ENCODE assay signal across 20 cellular contexts in the genomic region with DNA sequence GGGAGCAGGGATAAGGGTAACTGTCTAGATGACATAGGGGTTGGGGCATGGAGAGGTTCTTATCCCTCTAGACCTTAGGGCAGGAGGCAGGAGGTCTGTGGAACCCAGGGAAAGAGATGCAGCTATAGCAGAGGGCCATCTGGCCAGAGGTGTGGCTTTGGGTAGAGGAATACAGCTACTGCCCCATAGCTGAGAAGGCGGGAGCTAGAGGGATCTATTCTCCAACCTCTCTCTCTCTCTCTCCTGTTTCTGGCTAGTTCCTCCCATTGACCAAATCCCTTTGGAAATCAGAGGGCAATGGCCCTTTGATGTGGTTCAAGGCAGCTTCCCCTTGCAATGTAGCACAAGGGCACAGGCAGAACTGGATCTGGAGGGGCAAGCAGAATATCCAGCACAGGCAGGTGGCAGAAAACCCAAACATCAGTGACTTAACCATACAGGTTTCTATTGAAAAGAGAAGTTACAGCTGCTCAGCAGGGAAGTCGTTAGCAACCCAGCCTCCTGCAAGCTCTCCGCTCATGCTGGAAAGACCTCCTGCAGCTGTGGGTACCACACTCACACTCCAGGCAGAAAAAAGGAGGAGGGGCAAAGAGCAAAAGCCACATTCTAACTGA. TPM values are rescaled to one million over a fixed set of nuclear protein-coding genes. Genes with fewer than 3 reads are reported as not detected.
A peak's percentile ranks its signal among the peaks of the same experiment; 100 is the strongest.
DNase-seq lines count a peak whose midpoint lies in the region; ATAC-seq and TF ChIP-seq lines count a peak whose summit lies in the region.
"Had no signal": no experiment of that assay in that cellular context is flagged by ENCODE, and none has a peak within 500 bp of the region (broad histone marks: within the 10 kb centered on the region; RNA-seq: fewer than 3 reads in every experiment).

No MANE protein-coding gene starts in this region.

- H3K36me3 ChIP-seq in BE2C (no peaks in the 10 kb centered on the region), body of pancreas (replicated peaks in 1 of 2; ENCODE audit: insufficient read depth in 1 of 2, low read depth in 2 of 2) (no peaks in the 10 kb centered on the region)
- H3K36me3 ChIP-seq: right lobe of liver, SJSA1, vagina had no signal

- TF ChIP-seq POLR2A in body of pancreas (IDR thresholded peaks at IDR 0.05): no peak

- DNase-seq in BE2C: peak; percentile 24
- DNase-seq in H4 (ENCODE audit: low spot score): peak; percentile 46
- DNase-seq in NCI-H345 treated with DMSO at 0.1 percent for 48 hours (lab: John Stamatoyannopoulos, UW; ENCODE audit: unreplicated experiment): peak; percentile 70
- peak; percentile 53 for DNase-seq in astrocyte of the spinal cord (ENCODE audit: low read depth, low spot score)
- no peak for DNase-seq in COLO829 (ENCODE audit: low spot score)
- no peak for DNase-seq in stimulated activated naive CD4-positive, alpha-beta T cell (lab: John Stamatoyannopoulos, UW)
- no peak for DNase-seq in body of pancreas
- DNase-seq: activated CD8-positive, alpha-beta memory T cell treated with anti-CD3 and anti-CD28 coated beads, Interleukin-2, amount 10 ng/mL, durations not matched to agents 7 days and 5 days; cerebellar nuclear complex; naive thymus-derived CD8-positive, alpha-beta T cell; right lobe of liver; stimulated activated CD4-positive, alpha-beta T cell treated with anti-CD3 and anti-CD28 coated beads, Interleukin-4, amount 100 ng/mL, for 4 hours; stimulated activated naive CD4-positive, alpha-beta T cell treated with Interleukin-2 at 50 U/mL for 16 hours had no signal

- ATAC-seq in GM18517 (IDR thresholded peaks at IDR 0.05; ENCODE audit: unreplicated experiment) (no peak), body of pancreas (no peak)
- ATAC-seq: activated CD8-positive, alpha-beta memory T cell treated with anti-CD3 and anti-CD28 coated beads, Interleukin-2, amount 10 ng/mL, durations not matched to agents 7 days and 5 days; naive thymus-derived CD8-positive, alpha-beta T cell; right lobe of liver had no signal

- H3K4me1 ChIP-seq in BE2C (peaks cover 6% of the 10 kb centered on the region; the same call in 1 of the 2 replicates), body of pancreas (no peaks in the 10 kb centered on the region)
- H3K4me1 ChIP-seq: right lobe of liver, SJSA1, vagina had no signal

- no peak for TF ChIP-seq CTCF in BE2C (IDR thresholded peaks at IDR 0.05; ENCODE audit: low read depth, low read length)
- no peak for TF ChIP-seq CTCF in astrocyte of the spinal cord (IDR thresholded peaks at IDR 0.05; ENCODE audit: low read depth, low read length)
- no peak for TF ChIP-seq CTCF in body of pancreas (IDR thresholded peaks at IDR 0.05)

- intact Hi-C loops in body of pancreas (cut with DNase I): no loop called here

- H3K27ac ChIP-seq in body of pancreas: no peak overlapping the region
- H3K27ac ChIP-seq: hepatocyte, right lobe of liver, SJSA1, vagina, VCaP had no signal

- in situ Hi-C loops in astrocyte of the spinal cord (cut with HindIII; ENCODE audit: low sequenced_read_pairs): no loop called here

- H3K27me3 ChIP-seq in BE2C (no peaks in the 10 kb centered on the region), body of pancreas (no peaks in the 10 kb centered on the region)
- H3K27me3 ChIP-seq: hepatocyte, right lobe of liver, SJSA1, vagina had no signal

- H3K4me3 ChIP-seq in BE2C (ENCODE audit: low read depth, low read length): no peak overlapping the region
- no peak overlapping the region for H3K4me3 ChIP-seq in astrocyte of the spinal cord (ENCODE audit: low read depth, low read length)
- H3K4me3 ChIP-seq in body of pancreas: no peak overlapping the region
- H3K4me3 ChIP-seq: hepatocyte, right lobe of liver, SJSA1, vagina had no signal

- WGBS in body of pancreas, 2 donors: 82 to 89% methylated on average over 3 of the region's 3 CpGs

- H3K9me3 ChIP-seq in BE2C (no peaks in the 10 kb centered on the region), body of pancreas (no peaks in the 10 kb centered on the region)
- H3K9me3 ChIP-seq: right lobe of liver, SJSA1, vagina had no signal

RNA-seq across cellular contexts. Expression of gene LMOD3, which starts 22.3 kb away (rescaled TPM):
- polyA plus RNA-seq in BE2C (2012; ENCODE audit: insufficient read depth, insufficient read length, low read depth): 0.32 TPM
- not detected in 2 replicates for total RNA-seq in H4 (2014; rRNA removed; shearing (Covaris generic))
- total RNA-seq in body of pancreas: under 1 TPM in 1 of 2 donors, not detected in 1; 0.33 TPM
- total RNA-seq: activated CD8-positive, alpha-beta memory T cell treated with anti-CD3 and anti-CD28 coated beads, Interleukin-2, amount 10 ng/mL, durations not matched to agents 7 days and 5 days; hepatocyte; liver; M059J; naive thymus-derived CD8-positive, alpha-beta T cell; SJSA1; vagina had no signal
- polyA plus RNA-seq: hepatocyte had no signal

Comparison
In these comparisons a context has a peak if more than half of its experiments do, and no peak if none do; other contexts are left out.
1. DNase-seq: peak in BE2C (single experiment), H4 (single experiment), NCI-H345 treated with DMSO at 0.1 percent for 48 hours (single experiment) and astrocyte of the spinal cord (single experiment); none in COLO829 (single experiment), stimulated activated naive CD4-positive, alpha-beta T cell (0 of 6) and body of pancreas (0 of 4).